17 cellular contexts compared by ENCODE assay signal in the genomic region with DNA sequence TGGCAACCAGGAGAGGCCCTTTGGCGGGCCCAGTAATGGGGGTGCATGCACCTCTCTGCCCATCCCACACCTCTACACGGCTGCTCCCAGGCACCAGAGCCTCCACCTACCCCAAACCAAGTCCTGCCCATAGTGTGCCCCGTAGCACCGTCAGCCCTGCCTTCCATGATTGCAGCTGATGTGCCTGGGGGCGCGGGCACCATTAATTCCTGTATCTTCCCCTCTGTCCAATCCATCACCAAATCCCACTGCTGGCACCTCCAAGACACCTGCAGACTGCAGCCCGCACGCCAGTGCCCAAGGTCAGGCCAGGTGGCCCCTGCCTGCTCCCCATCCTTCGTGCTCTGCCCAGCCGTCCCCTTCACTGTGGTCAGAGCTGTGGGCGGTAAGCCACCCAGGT.
DNase-seq lines count a peak whose midpoint lies in the region; ATAC-seq, FAIRE-seq and TF ChIP-seq lines count a peak whose summit lies in the region.
"Had no signal": no experiment of that assay in that cellular context is flagged by ENCODE, and none has a peak within 500 bp of the region (broad histone marks: within the 10 kb centered on the region; RNA-seq: fewer than 3 reads in every experiment).

No MANE protein-coding gene starts in this region.

- H2BK120ac ChIP-seq in H1 (replicated peaks; ENCODE audit: low read depth, low read length): no peak overlapping the region
- no peak overlapping the region for H2BK120ac ChIP-seq in neuronal stem cell (ENCODE audit: low read depth, low read length)

- H2BK5ac ChIP-seq in H1 (ENCODE audit: low read depth, low read length) (no peak overlapping the region), neuronal stem cell (ENCODE audit: low read length) (no peak overlapping the region)

- H3K9me3 ChIP-seq in H1 (ENCODE audit: insufficient read depth in 2 of 2, low read depth in 1 of 2, low read length in 1 of 2): peaks cover 22 to 24% of the 10 kb centered on the region in 2 experiments
- no peaks in the 10 kb centered on the region for H3K9me3 ChIP-seq in gastroesophageal sphincter
- H3K9me3 ChIP-seq in neuronal stem cell (replicated peaks in 1 of 2; ENCODE audit: control insufficient read depth in 2 of 2, insufficient read depth in 1 of 2, low read depth in 1 of 2, low read length in 2 of 2): no peaks in the 10 kb centered on the region
- no peaks in the 10 kb centered on the region for H3K9me3 ChIP-seq in upper lobe of right lung
- H3K9me3 ChIP-seq: A549, BE2C had no signal

- no peak overlapping the region for H3K56ac ChIP-seq in H1 (replicated peaks; ENCODE audit: insufficient read length, low read depth, low read length)

- no peak overlapping the region for H3K14ac ChIP-seq in H1 (ENCODE audit: insufficient read length)
- peak overlapping the region; percentile 71 for H3K14ac ChIP-seq in neuronal stem cell (ENCODE audit: low read length)

- intact Hi-C loops in upper lobe of right lung (cut with DNase I): loop anchor here (10.0 kb wide), 1 partner anchor 690 kb away; no protein-coding TSS in a partner anchor

- no peaks in the 10 kb centered on the region for H3K23me2 ChIP-seq in H1 (ENCODE audit: low read depth, low read length)

- H2BK15ac ChIP-seq in H1 (ENCODE audit: low read length): no peak overlapping the region
- H2BK15ac ChIP-seq in neuronal stem cell (ENCODE audit: low read length): peak overlapping the region; percentile 84

- H3K18ac ChIP-seq in H1 (ENCODE audit: extremely low read depth, low read length) (no peak overlapping the region), neuronal stem cell (ENCODE audit: low read length) (peak overlapping the region; percentile 91)

- H3K4me2 ChIP-seq in H1 (ENCODE audit: insufficient read depth in 1 of 2, low read depth in 2 of 2, low read length in 2 of 2) (no peak overlapping the region), neuronal stem cell (ENCODE audit: insufficient read depth, low read length, poor library complexity, severe bottlenecking) (no peak overlapping the region)
- H3K4me2 ChIP-seq: A549 had no signal

- WGBS in H1 (ENCODE audit: extremely low coverage in 1 of 2, insufficient coverage in 1 of 2, insufficient read length in 1 of 2, insufficient replicate concordance in 2 of 2, low coverage in 1 of 2, low lambda C conversion rate in 2 of 2, missing lambda C conversion rate in 1 of 2), 2 experiments: 81% methylated on average over 11 of the region's 11 CpGs; no CpG with 5 or more reads in 1 of the 2 experiments
- WGBS in gastroesophageal sphincter (ENCODE audit: low coverage in 1 of 2), 2 donors: 89 to 93% methylated on average over 6 to 8 of the region's 11 CpGs
- no CpG with 5 or more reads among the region's 11 CpGs for WGBS in neuronal stem cell (ENCODE audit: extremely low coverage in 2 of 2, insufficient read length in 2 of 2, insufficient replicate concordance in 1 of 2), 2 donors

- peak; percentile 19 for ATAC-seq in gastroesophageal sphincter
- ATAC-seq in upper lobe of right lung: no peak

- no peak overlapping the region for H3K27ac ChIP-seq in H1 (ENCODE audit: low read depth, low read length)
- H3K27ac ChIP-seq in gastroesophageal sphincter: no peak overlapping the region
- no peak overlapping the region for H3K27ac ChIP-seq in neuronal stem cell (replicated peaks; ENCODE audit: low read length)
- H3K27ac ChIP-seq in upper lobe of right lung: no peak overlapping the region
- H3K27ac ChIP-seq: A549, C4-2B had no signal

- CTCF ChIA-PET in H1 (lab: Charles Lee; ENCODE audit: partially characterized antibody): interaction anchor here (0.6 to 1.6 kb wide), 3 partner anchors 9 to 147 kb away, joined by 3 read pairs; no protein-coding TSS in a partner anchor

- no peak overlapping the region for H2AFZ ChIP-seq in H1 (ENCODE audit: low read length)
- H2AFZ ChIP-seq in neuronal stem cell (ENCODE audit: low read length): no peak overlapping the region

- TF ChIP-seq CTCF in H1 (IDR thresholded peaks at IDR 0.05; ENCODE audit: control extremely low read depth in 1 of 3, insufficient read depth in 1 of 3, low read depth in 1 of 3, low read length in 3 of 3): no peak
- no peak for TF ChIP-seq CTCF in gastroesophageal sphincter (IDR thresholded peaks at IDR 0.05)
- no peak for TF ChIP-seq CTCF in upper lobe of right lung (IDR thresholded peaks at IDR 0.05)

- no peak overlapping the region for H4K8ac ChIP-seq in H1 (ENCODE audit: extremely low read depth, insufficient read depth, low read length)
- no peak overlapping the region for H4K8ac ChIP-seq in neuronal stem cell (ENCODE audit: low read depth, low read length)

- TF ChIP-seq POLR2A in H1 (IDR thresholded peaks at IDR 0.05; ENCODE audit: control extremely low read depth in 1 of 2, low read depth in 2 of 2, low read length in 2 of 2): no peak
- no peak for TF ChIP-seq POLR2A in gastroesophageal sphincter (IDR thresholded peaks at IDR 0.05)

- no peaks in the 10 kb centered on the region for H3K79me2 ChIP-seq in H1 (ENCODE audit: control insufficient read depth in 1 of 2, insufficient read depth in 2 of 2, low read length in 2 of 2)

- H3K23ac ChIP-seq in H1 (ENCODE audit: insufficient read length) (no peak overlapping the region), neuronal stem cell (ENCODE audit: low read depth, low read length, poor library complexity) (peak overlapping the region; percentile 73)

- no peak overlapping the region for H3K9ac ChIP-seq in H1 (replicated peaks in 1 of 4; ENCODE audit: extremely low read depth in 1 of 4, low read depth in 3 of 4, low read length in 3 of 4)
- peak overlapping the region; percentile 12 for H3K9ac ChIP-seq in neuronal stem cell (ENCODE audit: low read depth, low read length, poor library complexity)

- POLR2A ChIA-PET in H1 (lab: Charles Lee; ENCODE audit: partially characterized antibody): no interaction called here

- H3K36me3 ChIP-seq in H1 (ENCODE audit: control insufficient read depth in 2 of 4, insufficient read depth in 4 of 4, low read length in 3 of 4) (no peaks in the 10 kb centered on the region), gastroesophageal sphincter (no peaks in the 10 kb centered on the region), neuronal stem cell (replicated peaks in 1 of 2; ENCODE audit: control insufficient read depth in 2 of 2, insufficient read depth in 2 of 2, low read length in 2 of 2) (no peaks in the 10 kb centered on the region), upper lobe of right lung (no peaks in the 10 kb centered on the region)
- H3K36me3 ChIP-seq: BE2C had no signal

- H4K20me1 ChIP-seq in H1 (replicated peaks in 1 of 2; ENCODE audit: control insufficient read depth in 1 of 2, insufficient read depth in 2 of 2, low read length in 2 of 2): no peaks in the 10 kb centered on the region

- DNase-seq in H1 (ENCODE audit: low read depth in 1 of 2, low spot score in 2 of 2) (no peak), neuronal stem cell (ENCODE audit: low spot score) (no peak), upper lobe of right lung (peak; percentile 48), DMS114 treated with DMSO at 0.1 percent for 48 hours (lab: John Stamatoyannopoulos, UW; ENCODE audit: unreplicated experiment) (no peak), OCI-M1 (lab: John Stamatoyannopoulos, UW) (no peak)
- DNase-seq: CD4-positive, alpha-beta memory T cell; DMS153; DMS79 treated with DMSO at 0.1 percent for 48 hours; EL; HCEC 1CT; HFFc6 had no signal

- H3K79me1 ChIP-seq in H1 (ENCODE audit: low read depth, low read length): no peaks in the 10 kb centered on the region
- no peaks in the 10 kb centered on the region for H3K79me1 ChIP-seq in neuronal stem cell (ENCODE audit: low read depth, low read length)

- H3K4me3 ChIP-seq in H1 (ENCODE audit: extremely low read depth in 1 of 4, insufficient read depth in 2 of 4, low read depth in 3 of 4, low read length in 4 of 4) (no peak overlapping the region), gastroesophageal sphincter (no peak overlapping the region), neuronal stem cell (ENCODE audit: low read length in 2 of 2) (no peak overlapping the region), upper lobe of right lung (no peak overlapping the region)
- H3K4me3 ChIP-seq: A549 had no signal

- no peak for TF ChIP-seq EP300 in H1 (IDR thresholded peaks at IDR 0.05; ENCODE audit: borderline replicate concordance in 1 of 2, low read depth in 2 of 2, low read length in 2 of 2)
- no peak for TF ChIP-seq EP300 in gastroesophageal sphincter (IDR thresholded peaks at IDR 0.05)

- no peak overlapping the region for H2BK20ac ChIP-seq in H1 (ENCODE audit: low read length)

- H2AK5ac ChIP-seq in H1 (ENCODE audit: low read depth, low read length): no peak overlapping the region
- peak overlapping the region; percentile 95 for H2AK5ac ChIP-seq in neuronal stem cell (ENCODE audit: low read depth, low read length)

- H3K27me3 ChIP-seq in H1 (replicated peaks in 1 of 4; ENCODE audit: control insufficient read depth in 3 of 4, extremely low read depth in 1 of 4, insufficient read depth in 3 of 4, low read length in 3 of 4): no peaks in the 10 kb centered on the region
- H3K27me3 ChIP-seq in gastroesophageal sphincter: peaks cover 11% of the 10 kb centered on the region
- H3K27me3 ChIP-seq in neuronal stem cell (ENCODE audit: control insufficient read depth in 3 of 3, insufficient read depth in 3 of 3, low read depth in 1 of 3, low read length in 3 of 3): no peaks in the 10 kb centered on the region
- no peaks in the 10 kb centered on the region for H3K27me3 ChIP-seq in upper lobe of right lung
- H3K27me3 ChIP-seq: BE2C had no signal

- H2BK12ac ChIP-seq in H1 (ENCODE audit: low read depth, low read length): no peak overlapping the region
- H2BK12ac ChIP-seq in neuronal stem cell (ENCODE audit: low read length): no peak overlapping the region

- no peak for TF ChIP-seq RAD21 in H1 (IDR thresholded peaks at IDR 0.05 in 1 of 2, conservative IDR thresholded peaks at IDR 0.05 in 1 of 2; ENCODE audit: low read depth in 2 of 2, low read length in 2 of 2)

- H4K91ac ChIP-seq in H1 (replicated peaks; ENCODE audit: insufficient read length, low read length) (peak overlapping the region; percentile 39), neuronal stem cell (ENCODE audit: low read depth, low read length, poor library complexity) (peak overlapping the region; percentile 59)

- no peaks in the 10 kb centered on the region; a peak in 1 of 7 replicates for H3K4me1 ChIP-seq in H1 (replicated peaks in 1 of 4; ENCODE audit: control insufficient read depth in 3 of 4, insufficient read depth in 4 of 4, low read length in 3 of 4)
- no peaks in the 10 kb centered on the region for H3K4me1 ChIP-seq in gastroesophageal sphincter
- H3K4me1 ChIP-seq in neuronal stem cell (ENCODE audit: control insufficient read depth in 2 of 2, insufficient read depth in 1 of 2, low read depth in 1 of 2, low read length in 2 of 2): peaks cover 0 to 17% of the 10 kb centered on the region in 2 donors
- no peaks in the 10 kb centered on the region for H3K4me1 ChIP-seq in upper lobe of right lung
- H3K4me1 ChIP-seq: A549, BE2C had no signal

- no peak for FAIRE-seq in H1 (lab: Jason Lieb, UNC)
- FAIRE-seq: A549, G401.6, GM12891 had no signal

- H4K5ac ChIP-seq in H1 (ENCODE audit: insufficient read length, low read depth, low read length): no peak overlapping the region

- H3K4ac ChIP-seq in H1 (replicated peaks; ENCODE audit: insufficient read length, low read depth, low read length): no peak overlapping the region
- peak overlapping the region; percentile 37 for H3K4ac ChIP-seq in neuronal stem cell (ENCODE audit: low read length)

TF ChIP-seq in H1, 55 proteins besides CTCF, POLR2A, EP300 and RAD21:
- TF ChIP-seq TCF12 (IDR thresholded peaks at IDR 0.05; ENCODE audit: low read depth, low read length): no peak
